10 cellular contexts compared by ENCODE assay signal in genomic region chr14:55077155-55077554, GRCh38. TPM values are rescaled to one million over a fixed set of nuclear protein-coding genes. Genes with fewer than 3 reads are reported as not detected.
DNase-seq lines count a peak whose midpoint lies in the region; ATAC-seq, FAIRE-seq and TF ChIP-seq lines count a peak whose summit lies in the region.
"Had no signal": no experiment of that assay in that cellular context is flagged by ENCODE, and none has a peak within 500 bp of the region (broad histone marks: within the 10 kb centered on the region; RNA-seq: fewer than 3 reads in every experiment).

No MANE protein-coding gene starts in this region.

- H3K36me3 ChIP-seq in brain microvascular endothelial cell (replicated peaks), result no peaks in the 10 kb centered on the region
- no peaks in the 10 kb centered on the region for H3K36me3 ChIP-seq in ovary

- TF ChIP-seq CTCF in brain microvascular endothelial cell (IDR thresholded peaks at IDR 0.05; ENCODE audit: low read depth, low read length, missing control alignments) (no peak), omental fat pad (IDR thresholded peaks at IDR 0.05) (no peak), ovary (IDR thresholded peaks at IDR 0.05) (no peak)

- ATAC-seq in HG03354 (IDR thresholded peaks at IDR 0.05; ENCODE audit: poor library complexity, severe bottlenecking, unreplicated experiment) (peak; percentile 44), omental fat pad (ENCODE audit: low FRiP score) (peak; percentile 55)

- no peak overlapping the region for H3K27ac ChIP-seq in brain microvascular endothelial cell
- H3K27ac ChIP-seq in ovary, result no peak overlapping the region

- H3K27me3 ChIP-seq in brain microvascular endothelial cell (replicated peaks) (no peaks in the 10 kb centered on the region), ovary (no peaks in the 10 kb centered on the region)

- in situ Hi-C loops in brain microvascular endothelial cell (cut with HindIII; ENCODE audit: low pct_ligation_motif_present, low sequenced_read_pairs), result no loop called here

- intact Hi-C loops in ovary (cut with DNase I), result no loop called here

- H3K4me3 ChIP-seq in brain microvascular endothelial cell (ENCODE audit: low read depth, low read length), result no peak overlapping the region
- no peak overlapping the region for H3K4me3 ChIP-seq in ovary

- no peaks in the 10 kb centered on the region for H3K4me1 ChIP-seq in ovary (ENCODE audit: insufficient read depth)

- TF ChIP-seq POLR2A in GM12892 (IDR thresholded peaks at IDR 0.05; ENCODE audit: low read depth, low read length) (no peak), ovary (IDR thresholded peaks at IDR 0.05) (no peak)

- peak; percentile 33 for FAIRE-seq in GM12892 (lab: Jason Lieb, UNC)
- FAIRE-seq: TTC549 had no signal

- DNase-seq in GM12892 (ENCODE audit: insufficient read length), result no peak
- peak; percentile 43 for DNase-seq in brain microvascular endothelial cell
- no peak for DNase-seq in omental fat pad (ENCODE audit: low spot score)
- no peak for DNase-seq in ovary
- DNase-seq in cerebellum (ENCODE audit: low spot score), result no peak
- DNase-seq in NCI-H524 (lab: John Stamatoyannopoulos, UW), result no peak
- no peak for DNase-seq in nucleus accumbens (lab: John Stamatoyannopoulos, UW)
- DNase-seq: NCI-H226 had no signal

- no peaks in the 10 kb centered on the region for H3K9me3 ChIP-seq in ovary

- TF ChIP-seq EP300 in ovary (IDR thresholded peaks at IDR 0.05), result no peak

- WGBS in ovary, 3 donors, result 87 to 94% (median 89%) methylated on average over 5 of the region's 5 CpGs

RNA-seq across cellular contexts. Expression of gene MAPK1IP1L, which starts 25.7 kb away (rescaled TPM):
- 54.4 TPM for polyA plus RNA-seq in GM12892 (2012; ENCODE audit: missing spikeins)
- total RNA-seq in omental fat pad, result 10 to 100 TPM; 32.5 to 81.3 (median 68.8) TPM
- total RNA-seq in ovary, result 100 to 1,000 TPM in 2 of 7 donors, 10 to 100 TPM in 5; 35.6 to 130 (median 81.9) TPM
- 10 to 100 TPM; 38.1 to 59.8 TPM for polyA plus RNA-seq in ovary
- total RNA-seq in cerebellum, result 30.8 TPM

RNA-seq across cellular contexts. Expression of gene SOCS4, which starts 50.1 kb away (rescaled TPM):
- polyA plus RNA-seq in GM12892 (2012; ENCODE audit: missing spikeins), result 12.3 TPM
- total RNA-seq in omental fat pad, result 10 to 100 TPM; 15.9 to 25.5 (median 21.2) TPM
- total RNA-seq in ovary, result 10 to 100 TPM in 6 of 7 donors, 1 to 10 TPM in 1; 6.4 to 31.1 (median 17.4) TPM
- polyA plus RNA-seq in ovary, result 1 to 10 TPM; 3.5 to 6.9 TPM
- 37.2 TPM for total RNA-seq in cerebellum

RNA-seq across cellular contexts. Expression of gene WDHD1, which starts 50.3 kb away (rescaled TPM):
- polyA plus RNA-seq in GM12892 (2012; ENCODE audit: missing spikeins), result 21.5 TPM
- total RNA-seq in omental fat pad, result 1 to 10 TPM; 1.4 to 2.0 (median 1.6) TPM
- 1 to 10 TPM; 1.4 to 4.2 (median 2.7) TPM for total RNA-seq in ovary
- polyA plus RNA-seq in ovary, result 1 to 10 TPM; 1.2 to 2.5 TPM
- total RNA-seq in cerebellum, result 13.0 TPM

RNA-seq across cellular contexts. Expression of gene LGALS3, which starts 51.9 kb away (rescaled TPM):
- 48.5 TPM for polyA plus RNA-seq in GM12892 (2012; ENCODE audit: missing spikeins)
- total RNA-seq in omental fat pad, result 100 to 1,000 TPM; 325 to 450 (median 349) TPM
- total RNA-seq in ovary, result 100 to 1,000 TPM; 227 to 387 (median 259) TPM
- 100 to 1,000 TPM; 228 to 516 TPM for polyA plus RNA-seq in ovary
- total RNA-seq in cerebellum, result 8.3 TPM
